ENCODE assay signal across 8 cellular contexts in genomic region chr6:26329763-26330511, GRCh38. TPM values are rescaled to one million over a fixed set of nuclear protein-coding genes. Genes with fewer than 3 reads are reported as not detected.
DNase-seq lines count a peak whose midpoint lies in the region; ATAC-seq and TF ChIP-seq lines count a peak whose summit lies in the region.

No MANE protein-coding gene starts in this region.

- H2AFZ ChIP-seq in ACC112 (ENCODE audit: low read length, unreplicated experiment): peak overlapping the region; percentile 93
- H2AFZ ChIP-seq in hepatocyte: no peak overlapping the region

- H3K9me2 ChIP-seq in hepatocyte (replicated peaks; ENCODE audit: insufficient read depth): no peaks in the 10 kb centered on the region

- H3K27ac ChIP-seq in ACC112 (ENCODE audit: low read depth, low read length) (peak overlapping the region; percentile 2; the same call in 1 of the 2 replicates), HEK293 (ENCODE audit: extremely low read depth, low read depth, low read length) (no peak overlapping the region), hepatocyte (no peak overlapping the region)

- peak overlapping the region; percentile 82 for H3K4me2 ChIP-seq in hepatocyte

- no peak for ATAC-seq in GM21423 (IDR thresholded peaks at IDR 0.05; ENCODE audit: unreplicated experiment)

- H3K4me3 ChIP-seq in ACC112 (ENCODE audit: low read depth, low read length) (peak overlapping the region; percentile 75), HEK293 (ENCODE audit: low read depth, low read length) (peak overlapping the region; percentile 73), hepatocyte (peak overlapping the region; percentile 26)

- H3K9me3 ChIP-seq in HEK293 (ENCODE audit: control insufficient read depth, insufficient read depth, low read depth, low read length) (no peaks in the 10 kb centered on the region), hepatocyte (ENCODE audit: low read depth) (no peaks in the 10 kb centered on the region)

- H3K79me2 ChIP-seq in ACC112 (ENCODE audit: control insufficient read depth, insufficient read depth, low read length, unreplicated experiment) (no peaks in the 10 kb centered on the region), hepatocyte (no peaks in the 10 kb centered on the region)

- CTCF ChIA-PET in HEK293 (lab: Yijun Ruan, JAX): interaction anchor here (0.6 to 2.1 kb wide), 9 partner anchors 8 to 266 kb away, joined by 3 to 10 read pairs (median 4); no protein-coding TSS in a partner anchor

- no peaks in the 10 kb centered on the region for H4K20me1 ChIP-seq in hepatocyte (ENCODE audit: insufficient read depth, poor library complexity, severe bottlenecking)

- no peak for TF ChIP-seq CTCF in HEK293 (tag by site-specific recombination; IDR thresholded peaks at IDR 0.05)
- no peak for TF ChIP-seq CTCF in hepatocyte (IDR thresholded peaks at IDR 0.05; ENCODE audit: poor library complexity)

- H3K36me3 ChIP-seq in ACC112 (ENCODE audit: insufficient read depth, low read length) (no peaks in the 10 kb centered on the region), HEK293 (ENCODE audit: control insufficient read depth in 2 of 2, insufficient read depth in 1 of 2, low read length in 2 of 2) (no peaks in the 10 kb centered on the region), hepatocyte (replicated peaks; ENCODE audit: insufficient read depth, low read depth) (no peaks in the 10 kb centered on the region)

- WGBS in hepatocyte (ENCODE audit: low lambda C conversion rate, missing lambda C conversion rate): 22% methylated on average over 16 of the region's 16 CpGs

- H3K27me3 ChIP-seq in ACC112 (ENCODE audit: insufficient read depth, low read length) (no peaks in the 10 kb centered on the region), hepatocyte (peaks cover 35% of the 10 kb centered on the region)

- DNase-seq in NOMO-1 treated with dmso at 0.1 percent for 144 hours (lab: John Stamatoyannopoulos, UW; ENCODE audit: unreplicated experiment) (peak; percentile 20), activated T-cell treated with anti-CD3 and anti-CD28 coated beads for 4 hours (peak; percentile 54), hepatocyte (ENCODE audit: low spot score) (peak; percentile 73), NCI-H1105 (lab: John Stamatoyannopoulos, UW) (no peak)
- peak in 5 of 6 experiments; percentile 18 to 78 (median 46) for DNase-seq in stimulated activated naive CD4-positive, alpha-beta T cell (lab: John Stamatoyannopoulos, UW)

- POLR2A ChIA-PET in HEK293 (lab: Yijun Ruan, JAX): interaction anchor here (0.8 to 1.8 kb wide), 6 partner anchors 113 to 802 kb away, joined by 3 to 11 read pairs (median 7); partner anchors contain the start of gene HMGN4

- H3K4me1 ChIP-seq in ACC112 (ENCODE audit: control insufficient read depth, insufficient read depth, low read length, unreplicated experiment) (peaks cover 7% of the 10 kb centered on the region), HEK293 (ENCODE audit: control insufficient read depth, insufficient read depth, low read length) (no peaks in the 10 kb centered on the region; the same call in 1 of the 2 replicates), hepatocyte (ENCODE audit: insufficient read depth) (peaks cover 18% of the 10 kb centered on the region)

TF ChIP-seq in HEK293, 187 proteins besides CTCF, POLR2A, EP300 and RAD21 (continues in another document):
- TF ChIP-seq ZNF23 (tag by site-specific recombination; IDR thresholded peaks at IDR 0.05; ENCODE audit: borderline replicate concordance) (no peak), ZNF518A (tag by site-specific recombination; conservative IDR thresholded peaks at IDR 0.05; ENCODE audit: low read depth) (no peak), ZNF76 (tag by site-specific recombination; IDR thresholded peaks at IDR 0.05; ENCODE audit: borderline replicate concordance, low read depth) (peak; percentile 53; the same call in 1 of the 2 replicates), TCF7L2 (IDR thresholded peaks at IDR 0.05; ENCODE audit: borderline replicate concordance, low read depth, low read length) (no peak), ZNF24 (tag by site-specific recombination; IDR thresholded peaks at IDR 0.05) (peak; percentile 70), ZNF629 (tag by site-specific recombination; IDR thresholded peaks at IDR 0.05) (peak; percentile 64), ZNF37A (tag by site-specific recombination; IDR thresholded peaks at IDR 0.05) (no peak; the same call in 1 of the 2 replicates), SP2 (tag by site-specific recombination; IDR thresholded peaks at IDR 0.05) (no peak), PBX3 (CRISPR knock-in tag; IDR thresholded peaks at IDR 0.05) (no peak), ZNF18 (tag by site-specific recombination; IDR thresholded peaks at IDR 0.05) (no peak), ZBTB48 (tag by site-specific recombination; IDR thresholded peaks at IDR 0.05) (peak; percentile 55), OVOL3 (tag by site-specific recombination; IDR thresholded peaks at IDR 0.05) (no peak), BCL6B (tag by site-specific recombination; IDR thresholded peaks at IDR 0.05) (no peak)

RNA-seq across cellular contexts. Expression of gene BTN3A2, which starts 35.1 kb away (rescaled TPM):
- total RNA-seq in hepatocyte: 8.3 and 10.8 TPM in 2 replicates
- 6.5 and 7.4 TPM in 2 replicates for polyA plus RNA-seq in hepatocyte

RNA-seq across cellular contexts. Expression of gene BTN2A2, which starts 53.0 kb away (rescaled TPM):
- 12.8 and 17.3 TPM in 2 replicates for total RNA-seq in hepatocyte
- 8.2 and 10.6 TPM in 2 replicates for polyA plus RNA-seq in hepatocyte
